12 cellular contexts compared by ENCODE assay signal in genomic region chr14:94346073-94346786, GRCh38. TPM values are rescaled to one million over a fixed set of nuclear protein-coding genes. Genes with fewer than 3 reads are reported as not detected.
DNase-seq lines count a peak whose midpoint lies in the region; ATAC-seq and TF ChIP-seq lines count a peak whose summit lies in the region.
"Not testable (repeated sequence)": the region's sequence is repeated elsewhere in the genome, so short reads cannot be mapped to it uniquely, and the experiment has no call there.
"Had no signal": no experiment of that assay in that cellular context is flagged by ENCODE, and none has a peak within 500 bp of the region (broad histone marks: within the 10 kb centered on the region; RNA-seq: fewer than 3 reads in every experiment).

No MANE protein-coding gene starts in this region.

- not testable (repeated sequence) for H4K20me1 ChIP-seq in PC-3 (ENCODE audit: low read length); mammary epithelial cell (ENCODE audit: insufficient read depth, low read length)

- not testable (repeated sequence) for TF ChIP-seq CTCF in GM06990 (IDR thresholded peaks at IDR 0.05; ENCODE audit: insufficient read depth, low read length, poor library complexity, severe bottlenecking); PC-3 (conservative IDR thresholded peaks at IDR 0.05; ENCODE audit: low read depth, low read length); mammary epithelial cell (conservative IDR thresholded peaks at IDR 0.05 in 1 of 2, IDR thresholded peaks at IDR 0.05 in 1 of 2; ENCODE audit: extremely low read depth in 1 of 2, insufficient read depth in 1 of 2, low read depth in 1 of 2, low read length in 2 of 2)

- WGBS in mammary epithelial cell (ENCODE audit: low coverage, missing lambda C conversion rate) = 24% methylated on average over 14 of the region's 23 CpGs

- H2AFZ ChIP-seq in PC-3 (ENCODE audit: low read length); mammary epithelial cell (ENCODE audit: low read depth, low read length): not testable (repeated sequence)

- H3K27ac ChIP-seq in PC-3 (ENCODE audit: low read length) = peak overlapping the region; percentile 26
- H3K27ac ChIP-seq in mammary epithelial cell (ENCODE audit: insufficient read depth, low read depth, low read length) = peak overlapping the region; percentile 53

- CTCF ChIA-PET in PC-3 (lab: Charles Lee); mammary epithelial cell (lab: Charles Lee; ENCODE audit: low non-redundant PET): not testable (repeated sequence)

- dilution Hi-C loops in mammary epithelial cell (cut with HindIII; ENCODE audit: low sequenced_read_pairs) = not testable (repeated sequence)

- POLR2A ChIA-PET in PC-3 (lab: Charles Lee; ENCODE audit: unreplicated experiment) = not testable (repeated sequence)

- intact Hi-C loops in PC-3 (cut with micrococcal nuclease); mammary epithelial cell (cut with micrococcal nuclease): not testable (repeated sequence)

- not testable (repeated sequence) for H3K36me3 Mint-ChIP-seq in natural killer cell treated with Interleukin-12 subunit alpha and Interleukin-12 subunit beta and Interleukin-15 and Interleukin-18, amount 100 ng/mL, for 72 hours

- not testable (repeated sequence) for H3K9me2 ChIP-seq in PC-3 (replicated peaks; ENCODE audit: low read length)

- in situ Hi-C loops in mammary epithelial cell (cut with MboI; ENCODE audit: low sequenced_read_pairs in 2 of 2) = not testable (repeated sequence)

- not testable (repeated sequence) for H3K9ac ChIP-seq in PC-3 (ENCODE audit: low read length); mammary epithelial cell (ENCODE audit: insufficient read depth, low read length)

- not testable (repeated sequence) for BruUV-seq in PC-3 (replicated peaks; lab: Mats Ljungman, UMichigan); mammary epithelial cell (replicated peaks; lab: Mats Ljungman, UMichigan)

- H3K36me3 ChIP-seq in GM06990 (ENCODE audit: control insufficient read depth, insufficient read depth, low read length); PC-3 (ENCODE audit: low read depth, low read length); mammary epithelial cell (ENCODE audit: insufficient read depth, low read length): not testable (repeated sequence)

- H3K4me2 ChIP-seq in PC-3 (ENCODE audit: low read length); mammary epithelial cell (ENCODE audit: insufficient read depth, low read depth, low read length): not testable (repeated sequence)

- not testable (repeated sequence) for H3F3A ChIP-seq in PC-3 (ENCODE audit: low read length, unreplicated experiment)

- ATAC-seq in GM21515 (IDR thresholded peaks at IDR 0.05; ENCODE audit: unreplicated experiment) (peak; percentile 46), HG03139 (IDR thresholded peaks at IDR 0.05; ENCODE audit: unreplicated experiment) (peak; percentile 50)
- ATAC-seq in PC-3 = not testable (repeated sequence)
- ATAC-seq in natural killer cell treated with Interleukin-12 subunit alpha and Interleukin-12 subunit beta and Interleukin-15 and Interleukin-18, amount 100 ng/mL, for 72 hours = peak; percentile 53 to 56

- H3K9me3 Mint-ChIP-seq in natural killer cell treated with Interleukin-12 subunit alpha and Interleukin-12 subunit beta and Interleukin-15 and Interleukin-18, amount 100 ng/mL, for 72 hours = not testable (repeated sequence)

- H3K9me3 ChIP-seq in PC-3 (ENCODE audit: low read length); mammary epithelial cell (replicated peaks; ENCODE audit: insufficient read depth, low read length): not testable (repeated sequence)

- H3K4me1 Mint-ChIP-seq in natural killer cell treated with Interleukin-12 subunit alpha and Interleukin-12 subunit beta and Interleukin-15 and Interleukin-18, amount 100 ng/mL, for 72 hours (ENCODE audit: low read depth in 2 of 2) = not testable (repeated sequence)

- not testable (repeated sequence) for H3K4me3 Mint-ChIP-seq in natural killer cell treated with Interleukin-12 subunit alpha and Interleukin-12 subunit beta and Interleukin-15 and Interleukin-18, amount 100 ng/mL, for 72 hours

- H3K27ac Mint-ChIP-seq in natural killer cell treated with Interleukin-12 subunit alpha and Interleukin-12 subunit beta and Interleukin-15 and Interleukin-18, amount 100 ng/mL, for 72 hours = not testable (repeated sequence)

- H3K4me1 ChIP-seq in PC-3 (ENCODE audit: insufficient read depth, low read length) (peaks cover 27% of the 10 kb centered on the region), mammary epithelial cell (ENCODE audit: insufficient read depth, low read length) (peaks cover 46% of the 10 kb centered on the region)

- H3K27me3 Mint-ChIP-seq in natural killer cell treated with Interleukin-12 subunit alpha and Interleukin-12 subunit beta and Interleukin-15 and Interleukin-18, amount 100 ng/mL, for 72 hours = peaks cover 10 to 27% of the 10 kb centered on the region in 2 donors

- H3K4me3 ChIP-seq in GM06990 (replicated peaks; ENCODE audit: low read depth, low read length); PC-3 (ENCODE audit: low read length); mammary epithelial cell (replicated peaks in 1 of 3; ENCODE audit: insufficient read depth in 1 of 3, low read depth in 2 of 3, low read length in 3 of 3): not testable (repeated sequence)

- DNase-seq in GM06990 (ENCODE audit: extremely low read depth, insufficient read length) (peak; percentile 81), PC-3 (peak; percentile 27), mammary epithelial cell (peak; percentile 97)
- peak; percentile 69 to 72 for DNase-seq in activated CD4-positive, alpha-beta T cell treated with anti-CD3 and anti-CD28 coated beads, Interleukin-2, amount 50 U/mL, for 48 hours
- DNase-seq in natural killer cell treated with Interleukin-12 subunit alpha and Interleukin-12 subunit beta and Interleukin-15 and Interleukin-18, amount 100 ng/mL, for 72 hours (ENCODE audit: low spot score) = not testable (repeated sequence)
- peak; percentile 44 for DNase-seq in stimulated activated CD8-positive, alpha-beta memory T cell treated with anti-CD3 and anti-CD28 coated beads, Interleukin-7, amount 100 ng/mL, for 24 hours (ENCODE audit: low read depth)

- H3K79me2 ChIP-seq in PC-3 (ENCODE audit: low read length); mammary epithelial cell (ENCODE audit: insufficient read depth, low read length): not testable (repeated sequence)

- not testable (repeated sequence) for H3K27me3 ChIP-seq in GM06990 (replicated peaks; ENCODE audit: control insufficient read depth, insufficient read depth, low read length); PC-3 (ENCODE audit: low read length); mammary epithelial cell (ENCODE audit: insufficient read depth, low read length)

RNA-seq across cellular contexts. Expression of gene SERPINA2, which starts 20.3 kb away (rescaled TPM):
- total RNA-seq in PC-3 (2014; rRNA removed) = not detected in 2 replicates
- not detected for total RNA-seq in mammary epithelial cell
- not detected for polyA plus RNA-seq in mammary epithelial cell
- not detected for polyA minus RNA-seq in mammary epithelial cell
- total RNA-seq in natural killer cell treated with Interleukin-12 subunit alpha and Interleukin-12 subunit beta and Interleukin-15 and Interleukin-18, amount 100 ng/mL, for 72 hours = not detected
- total RNA-seq: ascending aorta, sciatic nerve, upper lobe of right lung had no signal
- polyA plus RNA-seq: immature natural killer cell had no signal

RNA-seq across cellular contexts. Expression of gene SERPINA6, which starts 23.1 kb away (rescaled TPM):
- total RNA-seq in PC-3 (2014; rRNA removed) = not detected in 2 replicates
- not detected for total RNA-seq in mammary epithelial cell
- polyA plus RNA-seq in mammary epithelial cell = 0.05 TPM
- not detected for polyA minus RNA-seq in mammary epithelial cell
- not detected for total RNA-seq in natural killer cell treated with Interleukin-12 subunit alpha and Interleukin-12 subunit beta and Interleukin-15 and Interleukin-18, amount 100 ng/mL, for 72 hours
- total RNA-seq: ascending aorta, sciatic nerve, upper lobe of right lung had no signal
- polyA plus RNA-seq: immature natural killer cell had no signal

RNA-seq across cellular contexts. Expression of gene SERPINA1, which starts 42.2 kb away (rescaled TPM):
- total RNA-seq in PC-3 (2014; rRNA removed) = 5.4 and 10.5 TPM in 2 replicates
- 100 to 1,000 TPM in 1 of 2 donors, 10 to 100 TPM in 1; 30.3 to 155 TPM for total RNA-seq in mammary epithelial cell
- 147 TPM for polyA plus RNA-seq in mammary epithelial cell
- 116 TPM for polyA minus RNA-seq in mammary epithelial cell
- total RNA-seq in natural killer cell treated with Interleukin-12 subunit alpha and Interleukin-12 subunit beta and Interleukin-15 and Interleukin-18, amount 100 ng/mL, for 72 hours = under 1 TPM in 1 of 2 donors, not detected in 1; 0.38 TPM

RNA-seq across cellular contexts. Expression of gene SERPINA10, which starts 53.2 kb away (rescaled TPM):
- total RNA-seq in PC-3 (2014; rRNA removed) = not detected in 2 replicates
- total RNA-seq in mammary epithelial cell = not detected
- not detected for polyA plus RNA-seq in mammary epithelial cell
- not detected for polyA minus RNA-seq in mammary epithelial cell
- not detected for total RNA-seq in natural killer cell treated with Interleukin-12 subunit alpha and Interleukin-12 subunit beta and Interleukin-15 and Interleukin-18, amount 100 ng/mL, for 72 hours
- total RNA-seq: ascending aorta, sciatic nerve, upper lobe of right lung had no signal
- polyA plus RNA-seq: immature natural killer cell had no signal
